1 cellular context compared by ENCODE assay signal in genomic region chr19:55062735-55063491, GRCh38.
TF ChIP-seq lines count a peak whose summit lies in the region.

Gene RDH13 (minus strand): TSS chr19:55063148. CDS start chr19:55063032, 116 bp downstream.

TF ChIP-seq in HepG2, 621 proteins besides CTCF, POLR2A, EP300 and RAD21 (continued from another document and continues in another):
- TF ChIP-seq CERS6 (CRISPR knock-in tag; IDR thresholded peaks at IDR 0.05), result no peak
- no peak for TF ChIP-seq KLF12 (CRISPR knock-in tag; IDR thresholded peaks at IDR 0.05; ENCODE audit: borderline replicate concordance)
- TF ChIP-seq MED1 (CRISPR knock-in tag; IDR thresholded peaks at IDR 0.05), result no peak
- no peak; the same call in 1 of the 2 replicates for TF ChIP-seq RXRB (CRISPR knock-in tag; IDR thresholded peaks at IDR 0.05; ENCODE audit: borderline replicate concordance)
- peak; percentile 99 for TF ChIP-seq CREB1 (IDR thresholded peaks at IDR 0.05)
- peak; percentile 86 for TF ChIP-seq CREB1 (CRISPR knock-in tag; IDR thresholded peaks at IDR 0.05)
- TF ChIP-seq DNMT1 (CRISPR knock-in tag; IDR thresholded peaks at IDR 0.05), result no peak
- 0 out of 2 replicates have a peak, but pooled peaks have one; percentile 13 for TF ChIP-seq KDM1A (CRISPR knock-in tag; IDR thresholded peaks at IDR 0.05)
- TF ChIP-seq AGO1 (IDR thresholded peaks at IDR 0.05; ENCODE audit: low read depth, low read length, poor library complexity, severe bottlenecking), result no peak
- TF ChIP-seq PHF8 (CRISPR knock-in tag; IDR thresholded peaks at IDR 0.05), result peak; percentile 79
- no peak for TF ChIP-seq ZNF567 (CRISPR knock-in tag; IDR thresholded peaks at IDR 0.05; ENCODE audit: borderline replicate concordance)
- TF ChIP-seq RELA (CRISPR knock-in tag; IDR thresholded peaks at IDR 0.05), result no peak
- 0 out of 2 replicates have a peak, but pooled peaks have one; percentile 32 for TF ChIP-seq HDAC2 (CRISPR knock-in tag; IDR thresholded peaks at IDR 0.05)
- TF ChIP-seq ZNF530 (CRISPR knock-in tag; IDR thresholded peaks at IDR 0.05; ENCODE audit: low read depth), result no peak
- peak; percentile 37; the same call in 1 of the 2 replicates for TF ChIP-seq EED (CRISPR knock-in tag; IDR thresholded peaks at IDR 0.05)
- peak; percentile 99 for TF ChIP-seq ATF7 (IDR thresholded peaks at IDR 0.05)
- peak; percentile 67 for TF ChIP-seq ATF7 (CRISPR knock-in tag; IDR thresholded peaks at IDR 0.05)
- peak; percentile 55; the same call in 1 of the 2 replicates for TF ChIP-seq ELF4 (CRISPR knock-in tag; IDR thresholded peaks at IDR 0.05; ENCODE audit: borderline replicate concordance)
- TF ChIP-seq GABPB1 (CRISPR knock-in tag; IDR thresholded peaks at IDR 0.05), result peak; percentile 85
- no peak for TF ChIP-seq NBN (conservative IDR thresholded peaks at IDR 0.05)
- no peak for TF ChIP-seq ZNF354B (CRISPR knock-in tag; IDR thresholded peaks at IDR 0.05)
- TF ChIP-seq, protein P1, sequence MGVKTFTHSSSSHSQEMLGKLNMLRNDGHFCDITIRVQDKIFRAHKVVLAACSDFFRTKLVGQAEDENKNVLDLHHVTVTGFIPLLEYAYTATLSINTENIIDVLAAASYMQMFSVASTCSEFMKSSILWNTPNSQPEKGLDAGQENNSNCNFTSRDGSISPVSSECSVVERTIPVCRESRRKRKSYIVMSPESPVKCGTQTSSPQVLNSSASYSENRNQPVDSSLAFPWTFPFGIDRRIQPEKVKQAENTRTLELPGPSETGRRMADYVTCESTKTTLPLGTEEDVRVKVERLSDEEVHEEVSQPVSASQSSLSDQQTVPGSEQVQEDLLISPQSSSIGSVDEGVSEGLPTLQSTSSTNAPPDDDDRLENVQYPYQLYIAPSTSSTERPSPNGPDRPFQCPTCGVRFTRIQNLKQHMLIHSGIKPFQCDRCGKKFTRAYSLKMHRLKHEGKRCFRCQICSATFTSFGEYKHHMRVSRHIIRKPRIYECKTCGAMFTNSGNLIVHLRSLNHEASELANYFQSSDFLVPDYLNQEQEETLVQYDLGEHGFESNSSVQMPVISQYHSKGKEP (CRISPR knock-in tag; IDR thresholded peaks at IDR 0.05), result 0 out of 2 replicates have a peak, but pooled peaks have one; percentile 5
- no peak for TF ChIP-seq KDM4B (CRISPR knock-in tag; IDR thresholded peaks at IDR 0.05)
- no peak for TF ChIP-seq HMG20A (CRISPR knock-in tag; IDR thresholded peaks at IDR 0.05; ENCODE audit: borderline replicate concordance)
- no peak for TF ChIP-seq GATA4 (IDR thresholded peaks at IDR 0.05; ENCODE audit: borderline replicate concordance, low read depth)
- no peak for TF ChIP-seq ZNF777 (CRISPR knock-in tag; IDR thresholded peaks at IDR 0.05)
- TF ChIP-seq ZFY (CRISPR knock-in tag; IDR thresholded peaks at IDR 0.05), result peak; percentile 72
- no peak for TF ChIP-seq KDM3A (CRISPR knock-in tag; IDR thresholded peaks at IDR 0.05; ENCODE audit: low read depth)
- TF ChIP-seq FOXA3 (CRISPR knock-in tag; IDR thresholded peaks at IDR 0.05), result no peak
- TF ChIP-seq, protein P2, sequence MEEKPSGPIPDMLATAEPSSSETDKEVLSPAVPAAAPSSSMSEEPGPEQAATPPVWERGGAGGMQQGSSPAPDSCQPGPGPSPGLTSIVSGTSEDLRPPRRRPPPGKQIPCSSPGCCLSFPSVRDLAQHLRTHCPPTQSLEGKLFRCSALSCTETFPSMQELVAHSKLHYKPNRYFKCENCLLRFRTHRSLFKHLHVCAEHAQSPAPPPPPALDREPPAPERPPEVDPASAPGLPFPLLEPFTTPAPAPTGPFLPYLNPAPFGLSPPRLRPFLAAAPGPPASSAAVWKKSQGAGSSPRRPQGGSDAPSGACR (CRISPR knock-in tag; IDR thresholded peaks at IDR 0.05), result no peak
- TF ChIP-seq ZFAT (CRISPR knock-in tag; conservative IDR thresholded peaks at IDR 0.05), result no peak
- no peak for TF ChIP-seq TRIM24 (CRISPR knock-in tag; IDR thresholded peaks at IDR 0.05)
- no peak for TF ChIP-seq KLF11 (CRISPR knock-in tag; IDR thresholded peaks at IDR 0.05)
- no peak for TF ChIP-seq TBL1XR1 (IDR thresholded peaks at IDR 0.05; ENCODE audit: borderline replicate concordance, low read length, partially characterized antibody)
- TF ChIP-seq NFYC (CRISPR knock-in tag; IDR thresholded peaks at IDR 0.05), result peak; percentile 85
- TF ChIP-seq, protein P3, sequence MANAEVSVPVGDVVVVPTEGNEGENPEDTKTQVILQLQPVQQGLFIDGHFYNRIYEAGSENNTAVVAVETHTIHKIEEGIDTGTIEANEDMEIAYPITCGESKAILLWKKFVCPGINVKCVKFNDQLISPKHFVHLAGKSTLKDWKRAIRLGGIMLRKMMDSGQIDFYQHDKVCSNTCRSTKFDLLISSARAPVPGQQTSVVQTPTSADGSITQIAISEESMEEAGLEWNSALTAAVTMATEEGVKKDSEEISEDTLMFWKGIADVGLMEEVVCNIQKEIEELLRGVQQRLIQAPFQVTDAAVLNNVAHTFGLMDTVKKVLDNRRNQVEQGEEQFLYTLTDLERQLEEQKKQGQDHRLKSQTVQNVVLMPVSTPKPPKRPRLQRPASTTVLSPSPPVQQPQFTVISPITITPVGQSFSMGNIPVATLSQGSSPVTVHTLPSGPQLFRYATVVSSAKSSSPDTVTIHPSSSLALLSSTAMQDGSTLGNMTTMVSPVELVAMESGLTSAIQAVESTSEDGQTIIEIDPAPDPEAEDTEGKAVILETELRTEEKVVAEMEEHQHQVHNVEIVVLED (CRISPR knock-in tag; IDR thresholded peaks at IDR 0.05; ENCODE audit: borderline replicate concordance), result peak; percentile 53; the same call in 1 of the 2 replicates
- TF ChIP-seq, protein P4, sequence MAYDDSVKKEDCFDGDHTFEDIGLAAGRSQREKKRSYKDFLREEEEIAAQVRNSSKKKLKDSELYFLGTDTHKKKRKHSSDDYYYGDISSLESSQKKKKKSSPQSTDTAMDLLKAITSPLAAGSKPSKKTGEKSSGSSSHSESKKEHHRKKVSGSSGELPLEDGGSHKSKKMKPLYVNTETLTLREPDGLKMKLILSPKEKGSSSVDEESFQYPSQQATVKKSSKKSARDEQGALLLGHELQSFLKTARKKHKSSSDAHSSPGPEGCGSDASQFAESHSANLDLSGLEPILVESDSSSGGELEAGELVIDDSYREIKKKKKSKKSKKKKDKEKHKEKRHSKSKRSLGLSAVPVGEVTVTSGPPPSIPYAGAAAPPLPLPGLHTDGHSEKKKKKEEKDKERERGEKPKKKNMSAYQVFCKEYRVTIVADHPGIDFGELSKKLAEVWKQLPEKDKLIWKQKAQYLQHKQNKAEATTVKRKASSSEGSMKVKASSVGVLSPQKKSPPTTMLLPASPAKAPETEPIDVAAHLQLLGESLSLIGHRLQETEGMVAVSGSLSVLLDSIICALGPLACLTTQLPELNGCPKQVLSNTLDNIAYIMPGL (CRISPR knock-in tag; IDR thresholded peaks at IDR 0.05; ENCODE audit: borderline replicate concordance in 1 of 2, low read depth in 1 of 2), result peak in 1 of 2 experiments; percentile 78; a peak in 3 of 4 replicates
- no peak for TF ChIP-seq ZFP36 (IDR thresholded peaks at IDR 0.05; ENCODE audit: borderline replicate concordance, low read depth, low read length, partially characterized antibody)
- no peak for TF ChIP-seq ZNF703 (CRISPR knock-in tag; IDR thresholded peaks at IDR 0.05; ENCODE audit: borderline replicate concordance)
- TF ChIP-seq, protein P5, sequence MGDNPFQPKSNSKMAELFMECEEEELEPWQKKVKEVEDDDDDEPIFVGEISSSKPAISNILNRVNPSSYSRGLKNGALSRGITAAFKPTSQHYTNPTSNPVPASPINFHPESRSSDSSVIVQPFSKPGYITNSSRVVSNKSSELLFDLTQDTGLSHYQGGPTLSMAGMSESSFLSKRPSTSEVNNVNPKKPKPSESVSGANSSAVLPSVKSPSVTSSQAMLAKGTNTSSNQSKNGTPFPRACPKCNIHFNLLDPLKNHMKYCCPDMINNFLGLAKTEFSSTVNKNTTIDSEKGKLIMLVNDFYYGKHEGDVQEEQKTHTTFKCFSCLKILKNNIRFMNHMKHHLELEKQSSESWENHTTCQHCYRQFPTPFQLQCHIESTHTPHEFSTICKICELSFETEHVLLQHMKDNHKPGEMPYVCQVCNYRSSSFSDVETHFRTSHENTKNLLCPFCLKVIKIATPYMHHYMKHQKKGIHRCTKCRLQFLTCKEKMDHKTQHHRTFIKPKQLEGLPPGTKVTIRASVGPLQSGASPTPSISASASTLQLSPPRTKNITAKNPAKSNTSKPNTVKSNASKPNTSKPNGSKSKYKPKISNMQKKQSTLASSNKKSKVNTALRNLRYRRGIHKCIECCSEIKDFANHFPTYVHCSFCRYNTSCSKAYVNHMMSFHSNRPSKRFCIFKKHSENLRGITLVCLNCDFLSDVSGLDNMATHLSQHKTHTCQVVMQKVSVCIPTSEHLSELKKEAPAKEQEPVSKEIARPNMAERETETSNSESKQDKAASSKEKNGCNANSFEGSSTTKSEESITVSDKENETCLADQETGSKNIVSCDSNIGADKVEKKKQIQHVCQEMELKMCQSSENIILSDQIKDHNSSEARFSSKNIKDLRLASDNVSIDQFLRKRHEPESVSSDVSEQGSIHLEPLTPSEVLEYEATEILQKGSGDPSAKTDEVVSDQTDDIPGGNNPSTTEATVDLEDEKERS (CRISPR knock-in tag; IDR thresholded peaks at IDR 0.05), result no peak
- TF ChIP-seq, protein P6, sequence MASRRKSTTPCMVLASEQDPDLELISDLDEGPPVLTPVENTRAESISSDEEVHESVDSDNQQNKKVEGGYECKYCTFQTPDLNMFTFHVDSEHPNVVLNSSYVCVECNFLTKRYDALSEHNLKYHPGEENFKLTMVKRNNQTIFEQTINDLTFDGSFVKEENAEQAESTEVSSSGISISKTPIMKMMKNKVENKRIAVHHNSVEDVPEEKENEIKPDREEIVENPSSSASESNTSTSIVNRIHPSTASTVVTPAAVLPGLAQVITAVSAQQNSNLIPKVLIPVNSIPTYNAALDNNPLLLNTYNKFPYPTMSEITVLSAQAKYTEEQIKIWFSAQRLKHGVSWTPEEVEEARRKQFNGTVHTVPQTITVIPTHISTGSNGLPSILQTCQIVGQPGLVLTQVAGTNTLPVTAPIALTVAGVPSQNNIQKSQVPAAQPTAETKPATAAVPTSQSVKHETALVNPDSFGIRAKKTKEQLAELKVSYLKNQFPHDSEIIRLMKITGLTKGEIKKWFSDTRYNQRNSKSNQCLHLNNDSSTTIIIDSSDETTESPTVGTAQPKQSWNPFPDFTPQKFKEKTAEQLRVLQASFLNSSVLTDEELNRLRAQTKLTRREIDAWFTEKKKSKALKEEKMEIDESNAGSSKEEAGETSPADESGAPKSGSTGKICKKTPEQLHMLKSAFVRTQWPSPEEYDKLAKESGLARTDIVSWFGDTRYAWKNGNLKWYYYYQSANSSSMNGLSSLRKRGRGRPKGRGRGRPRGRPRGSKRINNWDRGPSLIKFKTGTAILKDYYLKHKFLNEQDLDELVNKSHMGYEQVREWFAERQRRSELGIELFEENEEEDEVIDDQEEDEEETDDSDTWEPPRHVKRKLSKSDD (CRISPR knock-in tag; IDR thresholded peaks at IDR 0.05; ENCODE audit: low read depth), result no peak
- TF ChIP-seq SNAPC2 (CRISPR knock-in tag; IDR thresholded peaks at IDR 0.05), result no peak
- TF ChIP-seq ZBTB26 (CRISPR knock-in tag; IDR thresholded peaks at IDR 0.05; ENCODE audit: borderline replicate concordance), result peak; percentile 37; the same call in 1 of the 2 replicates
- TF ChIP-seq, protein P7, sequence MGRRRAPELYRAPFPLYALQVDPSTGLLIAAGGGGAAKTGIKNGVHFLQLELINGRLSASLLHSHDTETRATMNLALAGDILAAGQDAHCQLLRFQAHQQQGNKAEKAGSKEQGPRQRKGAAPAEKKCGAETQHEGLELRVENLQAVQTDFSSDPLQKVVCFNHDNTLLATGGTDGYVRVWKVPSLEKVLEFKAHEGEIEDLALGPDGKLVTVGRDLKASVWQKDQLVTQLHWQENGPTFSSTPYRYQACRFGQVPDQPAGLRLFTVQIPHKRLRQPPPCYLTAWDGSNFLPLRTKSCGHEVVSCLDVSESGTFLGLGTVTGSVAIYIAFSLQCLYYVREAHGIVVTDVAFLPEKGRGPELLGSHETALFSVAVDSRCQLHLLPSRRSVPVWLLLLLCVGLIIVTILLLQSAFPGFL (CRISPR knock-in tag; IDR thresholded peaks at IDR 0.05), result no peak
- TF ChIP-seq POLR2G (IDR thresholded peaks at IDR 0.05; ENCODE audit: low read depth, low read length), result peak; percentile 67
- TF ChIP-seq ZSCAN22 (CRISPR knock-in tag; IDR thresholded peaks at IDR 0.05), result no peak
- peak; percentile 60 for TF ChIP-seq POLR2AphosphoS5 (IDR thresholded peaks at IDR 0.05; ENCODE audit: low read depth, low read length)
- TF ChIP-seq AGO2 (optimal IDR thresholded peaks at IDR 0.05; ENCODE audit: low read depth, low read length), result peak; percentile 29
- TF ChIP-seq ZBTB7B (CRISPR knock-in tag; IDR thresholded peaks at IDR 0.05), result no peak
- TF ChIP-seq PHB2 (IDR thresholded peaks at IDR 0.05; ENCODE audit: partially characterized antibody), result no peak
- TF ChIP-seq MATR3 (CRISPR knock-in tag; IDR thresholded peaks at IDR 0.05), result no peak
- TF ChIP-seq ZNF780A (CRISPR knock-in tag; IDR thresholded peaks at IDR 0.05), result no peak
- TF ChIP-seq ZMAT3 (CRISPR knock-in tag; conservative IDR thresholded peaks at IDR 0.05), result no peak
- TF ChIP-seq, protein P8, sequence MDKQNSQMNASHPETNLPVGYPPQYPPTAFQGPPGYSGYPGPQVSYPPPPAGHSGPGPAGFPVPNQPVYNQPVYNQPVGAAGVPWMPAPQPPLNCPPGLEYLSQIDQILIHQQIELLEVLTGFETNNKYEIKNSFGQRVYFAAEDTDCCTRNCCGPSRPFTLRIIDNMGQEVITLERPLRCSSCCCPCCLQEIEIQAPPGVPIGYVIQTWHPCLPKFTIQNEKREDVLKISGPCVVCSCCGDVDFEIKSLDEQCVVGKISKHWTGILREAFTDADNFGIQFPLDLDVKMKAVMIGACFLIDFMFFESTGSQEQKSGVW (CRISPR knock-in tag; IDR thresholded peaks at IDR 0.05; ENCODE audit: borderline replicate concordance), result no peak
- TF ChIP-seq EHMT2 (IDR thresholded peaks at IDR 0.05; ENCODE audit: borderline replicate concordance, low read depth, low read length), result no peak
- TF ChIP-seq ELF1 (CRISPR knock-in tag; IDR thresholded peaks at IDR 0.05), result peak; percentile 11; the same call in 1 of the 2 replicates
